In the genomic region with DNA sequence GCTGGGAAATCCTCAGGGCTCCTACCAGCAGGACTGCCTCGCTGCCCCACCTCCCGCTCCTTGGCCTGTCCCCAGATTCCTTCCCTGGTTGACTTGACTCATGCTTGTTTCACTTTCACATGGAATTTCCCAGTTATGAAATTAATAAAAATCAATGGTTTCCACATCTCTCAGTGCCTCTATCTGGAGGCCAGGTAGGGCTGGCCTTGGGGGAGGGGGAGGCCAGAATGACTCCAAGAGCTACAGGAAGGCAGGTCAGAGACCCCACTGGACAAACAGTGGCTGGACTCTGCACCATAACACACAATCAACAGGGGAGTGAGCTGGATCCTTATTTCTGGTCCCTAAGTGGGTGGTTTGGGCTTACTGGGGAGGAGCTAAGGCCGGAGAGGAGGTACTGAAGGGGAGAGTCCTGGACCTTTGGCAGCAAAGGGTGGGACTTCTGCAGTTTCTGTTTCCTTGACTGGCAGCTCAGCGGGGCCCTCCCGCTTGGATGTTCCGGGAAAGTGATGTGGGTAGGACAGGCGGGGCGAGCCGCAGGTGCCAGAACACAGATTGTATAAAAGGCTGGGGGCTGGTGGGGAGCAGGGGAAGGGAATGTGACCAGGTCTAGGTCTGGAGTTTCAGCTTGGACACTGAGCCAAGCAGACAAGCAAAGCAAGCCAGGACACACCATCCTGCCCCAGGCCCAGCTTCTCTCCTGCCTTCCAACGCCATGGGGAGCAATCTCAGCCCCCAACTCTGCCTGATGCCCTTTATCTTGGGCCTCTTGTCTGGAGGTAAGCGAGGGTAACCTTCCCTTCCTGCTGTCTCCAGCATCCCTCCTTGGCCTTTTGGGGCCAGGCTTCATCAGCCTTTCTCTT, we compare ENCODE assay signal across 1 cellular context.
TF ChIP-seq lines count a peak whose summit lies in the region.

Gene CFB (plus strand): TSS at position 589 of the 863 bp plus-strand sequence. CDS start 127 bp downstream, at position 716.

TF ChIP-seq in HepG2, 621 proteins besides CTCF, POLR2A, EP300 and RAD21 (continued from another document and continues in another):
- TF ChIP-seq, protein P1, sequence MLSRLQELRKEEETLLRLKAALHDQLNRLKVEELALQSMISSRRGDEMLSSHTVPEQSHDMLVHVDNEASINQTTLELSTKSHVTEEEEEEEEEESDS (CRISPR knock-in tag; IDR thresholded peaks at IDR 0.05; ENCODE audit: borderline replicate concordance): no peak
- TF ChIP-seq XRCC5 (optimal IDR thresholded peaks at IDR 0.05; ENCODE audit: low read length): peak; percentile 94
- TF ChIP-seq HMG20A (CRISPR knock-in tag; IDR thresholded peaks at IDR 0.05; ENCODE audit: borderline replicate concordance): peak; percentile 72
- no peak for TF ChIP-seq ZNF674 (CRISPR knock-in tag; IDR thresholded peaks at IDR 0.05; ENCODE audit: low read depth)
- peak; percentile 48; the same call in 1 of the 2 replicates for TF ChIP-seq ZMYM4 (CRISPR knock-in tag; IDR thresholded peaks at IDR 0.05)
- TF ChIP-seq MEIS2 (CRISPR knock-in tag; IDR thresholded peaks at IDR 0.05): peak; percentile 90
- TF ChIP-seq, protein P2, sequence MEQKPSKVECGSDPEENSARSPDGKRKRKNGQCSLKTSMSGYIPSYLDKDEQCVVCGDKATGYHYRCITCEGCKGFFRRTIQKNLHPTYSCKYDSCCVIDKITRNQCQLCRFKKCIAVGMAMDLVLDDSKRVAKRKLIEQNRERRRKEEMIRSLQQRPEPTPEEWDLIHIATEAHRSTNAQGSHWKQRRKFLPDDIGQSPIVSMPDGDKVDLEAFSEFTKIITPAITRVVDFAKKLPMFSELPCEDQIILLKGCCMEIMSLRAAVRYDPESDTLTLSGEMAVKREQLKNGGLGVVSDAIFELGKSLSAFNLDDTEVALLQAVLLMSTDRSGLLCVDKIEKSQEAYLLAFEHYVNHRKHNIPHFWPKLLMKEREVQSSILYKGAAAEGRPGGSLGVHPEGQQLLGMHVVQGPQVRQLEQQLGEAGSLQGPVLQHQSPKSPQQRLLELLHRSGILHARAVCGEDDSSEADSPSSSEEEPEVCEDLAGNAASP (CRISPR knock-in tag; IDR thresholded peaks at IDR 0.05; ENCODE audit: borderline replicate concordance): peak; percentile 80
- peak; percentile 82 for TF ChIP-seq DMAP1 (CRISPR knock-in tag; IDR thresholded peaks at IDR 0.05)
- TF ChIP-seq NONO (IDR thresholded peaks at IDR 0.05): no peak
- TF ChIP-seq NONO (CRISPR knock-in tag; conservative IDR thresholded peaks at IDR 0.05): peak; percentile 92
- peak; percentile 92; the same call in 1 of the 2 replicates for TF ChIP-seq ELF3 (CRISPR knock-in tag; IDR thresholded peaks at IDR 0.05)
- TF ChIP-seq MBD4 (IDR thresholded peaks at IDR 0.05; ENCODE audit: borderline replicate concordance, low read length): no peak
- TF ChIP-seq ATF2 (CRISPR knock-in tag; IDR thresholded peaks at IDR 0.05): peak; percentile 80; the same call in 1 of the 2 replicates
- no peak for TF ChIP-seq TP53 (CRISPR knock-in tag; conservative IDR thresholded peaks at IDR 0.05)
- TF ChIP-seq SNAI1 (CRISPR knock-in tag; IDR thresholded peaks at IDR 0.05; ENCODE audit: borderline replicate concordance): peak; percentile 89
- TF ChIP-seq ZNF205 (CRISPR knock-in tag; IDR thresholded peaks at IDR 0.05): peak; percentile 82; the same call in 1 of the 2 replicates
- no peak for TF ChIP-seq ZNF570 (CRISPR knock-in tag; IDR thresholded peaks at IDR 0.05; ENCODE audit: borderline replicate concordance)
- peak; percentile 82; the same call in 1 of the 2 replicates for TF ChIP-seq ZBTB49 (CRISPR knock-in tag; IDR thresholded peaks at IDR 0.05; ENCODE audit: borderline replicate concordance)
- TF ChIP-seq JUN (CRISPR knock-in tag; IDR thresholded peaks at IDR 0.05): no peak
- TF ChIP-seq ZKSCAN1 (IDR thresholded peaks at IDR 0.05; ENCODE audit: low read length): no peak
- TF ChIP-seq BATF2 (CRISPR knock-in tag; IDR thresholded peaks at IDR 0.05): no peak
- TF ChIP-seq HBP1 (CRISPR knock-in tag; IDR thresholded peaks at IDR 0.05; ENCODE audit: low read depth): peak; percentile 79
- no peak for TF ChIP-seq ZFYVE20 (CRISPR knock-in tag; IDR thresholded peaks at IDR 0.05; ENCODE audit: borderline replicate concordance, low read depth)
- no peak for TF ChIP-seq ZNF12 (CRISPR knock-in tag; IDR thresholded peaks at IDR 0.05)
- no peak for TF ChIP-seq ZNF879 (CRISPR knock-in tag; IDR thresholded peaks at IDR 0.05)
- TF ChIP-seq ZNF646 (CRISPR knock-in tag; IDR thresholded peaks at IDR 0.05): no peak
- TF ChIP-seq HDAC2 (CRISPR knock-in tag; IDR thresholded peaks at IDR 0.05): peak; percentile 94
- TF ChIP-seq ZNF292 (CRISPR knock-in tag; IDR thresholded peaks at IDR 0.05; ENCODE audit: borderline replicate concordance, low read depth): no peak
- TF ChIP-seq, protein P3, sequence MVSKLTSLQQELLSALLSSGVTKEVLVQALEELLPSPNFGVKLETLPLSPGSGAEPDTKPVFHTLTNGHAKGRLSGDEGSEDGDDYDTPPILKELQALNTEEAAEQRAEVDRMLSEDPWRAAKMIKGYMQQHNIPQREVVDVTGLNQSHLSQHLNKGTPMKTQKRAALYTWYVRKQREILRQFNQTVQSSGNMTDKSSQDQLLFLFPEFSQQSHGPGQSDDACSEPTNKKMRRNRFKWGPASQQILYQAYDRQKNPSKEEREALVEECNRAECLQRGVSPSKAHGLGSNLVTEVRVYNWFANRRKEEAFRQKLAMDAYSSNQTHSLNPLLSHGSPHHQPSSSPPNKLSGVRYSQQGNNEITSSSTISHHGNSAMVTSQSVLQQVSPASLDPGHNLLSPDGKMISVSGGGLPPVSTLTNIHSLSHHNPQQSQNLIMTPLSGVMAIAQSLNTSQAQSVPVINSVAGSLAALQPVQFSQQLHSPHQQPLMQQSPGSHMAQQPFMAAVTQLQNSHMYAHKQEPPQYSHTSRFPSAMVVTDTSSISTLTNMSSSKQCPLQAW (CRISPR knock-in tag; IDR thresholded peaks at IDR 0.05): peak; percentile 78
- TF ChIP-seq POLR2G (IDR thresholded peaks at IDR 0.05; ENCODE audit: low read depth, low read length): peak; percentile 97
- TF ChIP-seq ZUFSP (CRISPR knock-in tag; IDR thresholded peaks at IDR 0.05; ENCODE audit: borderline replicate concordance): no peak
- no peak for TF ChIP-seq KMT2A (CRISPR knock-in tag; IDR thresholded peaks at IDR 0.05)
- TF ChIP-seq SOX6 (IDR thresholded peaks at IDR 0.05): no peak
- peak; percentile 88 for TF ChIP-seq SOX6 (CRISPR knock-in tag; IDR thresholded peaks at IDR 0.05)
- TF ChIP-seq PBX3 (CRISPR knock-in tag; IDR thresholded peaks at IDR 0.05; ENCODE audit: borderline replicate concordance): no peak; the same call in 1 of the 2 replicates
- peak; percentile 47 for TF ChIP-seq GATAD1 (CRISPR knock-in tag; IDR thresholded peaks at IDR 0.05)
- TF ChIP-seq ONECUT2 (CRISPR knock-in tag; IDR thresholded peaks at IDR 0.05): peak; percentile 87
- peak in 1 of 2 experiments; percentile 87; a peak in 2 of 4 replicates for TF ChIP-seq KLF16 (CRISPR knock-in tag; IDR thresholded peaks at IDR 0.05)
